In genomic region chr3:182565916-182566524, GRCh38 we compare ENCODE assay signal across 28 cellular contexts.
DNase-seq lines count a peak whose midpoint lies in the region; ATAC-seq and TF ChIP-seq lines count a peak whose summit lies in the region.
"Had no signal": no experiment of that assay in that cellular context is flagged by ENCODE, and none has a peak within 500 bp of the region (broad histone marks: within the 10 kb centered on the region; RNA-seq: fewer than 3 reads in every experiment).

No MANE protein-coding gene starts in this region.

- TF ChIP-seq CTCF in PC-9 (conservative IDR thresholded peaks at IDR 0.05) (no peak), neural crest cell (conservative IDR thresholded peaks at IDR 0.05) (no peak), esophagus squamous epithelium (IDR thresholded peaks at IDR 0.05) (no peak)

- in situ Hi-C loops in Caki2 (cut with HindIII; ENCODE audit: low pct_unique_long_range_greater_than_20kb, low sequenced_read_pairs): no loop called here

- no peaks in the 10 kb centered on the region for H3K9me2 ChIP-seq in PC-9 (ENCODE audit: insufficient read depth)

- H3K36me3 ChIP-seq in PC-9 (ENCODE audit: low read depth) (no peaks in the 10 kb centered on the region), esophagus squamous epithelium (no peaks in the 10 kb centered on the region)
- H3K36me3 ChIP-seq: ascending aorta, thoracic aorta, vagina had no signal

- no peak overlapping the region for H3K4me3 Mint-ChIP-seq in neural crest cell
- H3K4me3 Mint-ChIP-seq: activated naive CD8-positive, alpha-beta T cell treated with anti-CD3 and anti-CD28 coated beads, Interleukin-2, amount 10 ng/mL, durations not matched to agents 7 days and 5 days; CD8-positive, alpha-beta memory T cell had no signal

- H3K27ac Mint-ChIP-seq in neural crest cell (ENCODE audit: unreplicated experiment): peak overlapping the region; percentile 82
- H3K27ac Mint-ChIP-seq: activated naive CD8-positive, alpha-beta T cell treated with anti-CD3 and anti-CD28 coated beads, Interleukin-2, amount 10 ng/mL, durations not matched to agents 7 days and 5 days; CD8-positive, alpha-beta memory T cell had no signal

- H3K36me3 Mint-ChIP-seq in neural crest cell (ENCODE audit: low read depth): no peaks in the 10 kb centered on the region
- H3K36me3 Mint-ChIP-seq: activated naive CD8-positive, alpha-beta T cell treated with anti-CD3 and anti-CD28 coated beads, Interleukin-2, amount 10 ng/mL, durations not matched to agents 7 days and 5 days; CD8-positive, alpha-beta memory T cell had no signal

- no peaks in the 10 kb centered on the region for H4K20me1 ChIP-seq in PC-9 (ENCODE audit: insufficient read depth)

- no TSS peak for BruUV-seq in PC-9 (replicated peaks; lab: Mats Ljungman, UMichigan)

- intact Hi-C loops in PC-9 (cut with micrococcal nuclease; ENCODE audit: unreplicated experiment): no loop called here
- intact Hi-C loops in esophagus squamous epithelium (cut with DNase I): no loop called here

- H3K9me3 ChIP-seq in PC-9 (ENCODE audit: insufficient read depth, low read depth): no peaks in the 10 kb centered on the region
- H3K9me3 ChIP-seq in esophagus squamous epithelium: no peaks in the 10 kb centered on the region
- H3K9me3 ChIP-seq: ascending aorta, thoracic aorta, vagina had no signal

- no peak overlapping the region for H3K4me3 ChIP-seq in PC-9
- no peak overlapping the region for H3K4me3 ChIP-seq in esophagus squamous epithelium
- H3K4me3 ChIP-seq: ascending aorta, lung, skin epidermis, thoracic aorta, vagina had no signal

- H3K79me2 ChIP-seq in PC-9 (ENCODE audit: low read depth): no peaks in the 10 kb centered on the region

- no peaks in the 10 kb centered on the region for H3K27me3 Mint-ChIP-seq in neural crest cell (ENCODE audit: low read depth)

- H3K4me1 ChIP-seq in PC-9 (replicated peaks; ENCODE audit: insufficient read depth) (no peaks in the 10 kb centered on the region), esophagus squamous epithelium (peaks cover 0 to 31% (median 6%) of the 10 kb centered on the region in 3 donors)
- H3K4me1 ChIP-seq: ascending aorta, vagina had no signal

- POLR2A ChIA-PET in PC-9 (lab: Charles Lee; ENCODE audit: unreplicated experiment): no interaction called here

- H3K27ac ChIP-seq in PC-9 (no peak overlapping the region), substantia nigra (ENCODE audit: low read depth, low read length, poor library complexity, severe bottlenecking) (no peak overlapping the region), esophagus squamous epithelium (no peak overlapping the region)
- H3K27ac ChIP-seq: ascending aorta, KMS-11, skin epidermis, thoracic aorta, vagina had no signal

- H3K9me3 Mint-ChIP-seq in neural crest cell: no peaks in the 10 kb centered on the region
- H3K9me3 Mint-ChIP-seq: activated naive CD8-positive, alpha-beta T cell treated with anti-CD3 and anti-CD28 coated beads, Interleukin-2, amount 10 ng/mL, durations not matched to agents 7 days and 5 days; CD8-positive, alpha-beta memory T cell had no signal

- CTCF ChIA-PET in PC-9 (lab: Charles Lee): no interaction called here

- no peak for TF ChIP-seq POLR2A in esophagus squamous epithelium (IDR thresholded peaks at IDR 0.05)

- H2AFZ ChIP-seq in PC-9: 0 out of 2 replicates have a peak overlapping the region, but pooled peaks have one; percentile 7

- H3K27me3 ChIP-seq in PC-9 (ENCODE audit: insufficient read depth, low read depth): no peaks in the 10 kb centered on the region
- no peaks in the 10 kb centered on the region for H3K27me3 ChIP-seq in esophagus squamous epithelium
- H3K27me3 ChIP-seq: ascending aorta, vagina had no signal

- DNase-seq in Caki2 (ENCODE audit: low read depth) (peak; percentile 10), PC-9 (no peak), glomerular visceral epithelial cell (ENCODE audit: extremely low spot score) (peak; percentile 2), neural crest cell (ENCODE audit: low read depth, low spot score) (no peak), substantia nigra (lab: John Stamatoyannopoulos, UW) (no peak), esophagus squamous epithelium (lab: John Stamatoyannopoulos, UW) (no peak)
- DNase-seq in activated naive CD4-positive, alpha-beta T cell (lab: John Stamatoyannopoulos, UW): no peak
- DNase-seq: activated CD4-positive, alpha-beta T cell treated with anti-CD3 and anti-CD28 coated beads for 4 hours; activated effector memory CD4-positive, alpha-beta T cell treated with anti-CD3 and anti-CD28 coated beads, Interleukin-2, amount 50 U/mL, for 16 hours; activated naive CD8-positive, alpha-beta T cell treated with anti-CD3 and anti-CD28 coated beads, Interleukin-2, amount 10 ng/mL, durations not matched to agents 7 days and 5 days; activated T-cell treated with anti-CD3 and anti-CD28 coated beads, Interleukin-2, amount 50 U/mL, for 1 hour; AML-193; CD8-positive, alpha-beta memory T cell; GDM1; kidney; NCI-H1417 treated with DMSO at 0.1 percent for 48 hours; NCI-H2081 treated with DMSO at 0.1 percent for 48 hours; NCI-H345; OCI-M1; stimulated activated naive CD8-positive, alpha-beta T cell treated with anti-CD3 and anti-CD28 coated beads, Interleukin-15, Interleukin-2, amounts not matched to agents 100 U/mL and 50 U/mL, for 24 hours had no signal

- no peak for ATAC-seq in GM21367 (IDR thresholded peaks at IDR 0.05; ENCODE audit: unreplicated experiment)
- ATAC-seq: HCT116; stimulated activated naive CD8-positive, alpha-beta T cell treated with anti-CD3 and anti-CD28 coated beads, Interleukin-15, Interleukin-2, amounts not matched to agents 100 U/mL and 50 U/mL, for 24 hours had no signal

- no peaks in the 10 kb centered on the region for H3F3A ChIP-seq in PC-9 (ENCODE audit: insufficient read depth, low read depth)

- peaks cover 63% of the 10 kb centered on the region for H3K4me1 Mint-ChIP-seq in neural crest cell
- H3K4me1 Mint-ChIP-seq: activated naive CD8-positive, alpha-beta T cell treated with anti-CD3 and anti-CD28 coated beads, Interleukin-2, amount 10 ng/mL, durations not matched to agents 7 days and 5 days; CD8-positive, alpha-beta memory T cell had no signal

- WGBS in esophagus squamous epithelium, 2 donors: 55 to 64% methylated on average over 2 of the region's 2 CpGs

- H3K4me2 ChIP-seq in PC-9: no peak overlapping the region
- H3K4me2 ChIP-seq: KMS-11 had no signal

Comparison
In these comparisons a context has a peak if more than half of its experiments do, and no peak if none do; other contexts are left out.
1. DNase-seq: peak in Caki2 (single experiment) and glomerular visceral epithelial cell (single experiment); none in PC-9 (0 of 2), neural crest cell (single experiment), substantia nigra (0 of 49), esophagus squamous epithelium (single experiment) and activated naive CD4-positive, alpha-beta T cell (0 of 4).